9 cellular contexts compared by ENCODE assay signal in the genomic region with DNA sequence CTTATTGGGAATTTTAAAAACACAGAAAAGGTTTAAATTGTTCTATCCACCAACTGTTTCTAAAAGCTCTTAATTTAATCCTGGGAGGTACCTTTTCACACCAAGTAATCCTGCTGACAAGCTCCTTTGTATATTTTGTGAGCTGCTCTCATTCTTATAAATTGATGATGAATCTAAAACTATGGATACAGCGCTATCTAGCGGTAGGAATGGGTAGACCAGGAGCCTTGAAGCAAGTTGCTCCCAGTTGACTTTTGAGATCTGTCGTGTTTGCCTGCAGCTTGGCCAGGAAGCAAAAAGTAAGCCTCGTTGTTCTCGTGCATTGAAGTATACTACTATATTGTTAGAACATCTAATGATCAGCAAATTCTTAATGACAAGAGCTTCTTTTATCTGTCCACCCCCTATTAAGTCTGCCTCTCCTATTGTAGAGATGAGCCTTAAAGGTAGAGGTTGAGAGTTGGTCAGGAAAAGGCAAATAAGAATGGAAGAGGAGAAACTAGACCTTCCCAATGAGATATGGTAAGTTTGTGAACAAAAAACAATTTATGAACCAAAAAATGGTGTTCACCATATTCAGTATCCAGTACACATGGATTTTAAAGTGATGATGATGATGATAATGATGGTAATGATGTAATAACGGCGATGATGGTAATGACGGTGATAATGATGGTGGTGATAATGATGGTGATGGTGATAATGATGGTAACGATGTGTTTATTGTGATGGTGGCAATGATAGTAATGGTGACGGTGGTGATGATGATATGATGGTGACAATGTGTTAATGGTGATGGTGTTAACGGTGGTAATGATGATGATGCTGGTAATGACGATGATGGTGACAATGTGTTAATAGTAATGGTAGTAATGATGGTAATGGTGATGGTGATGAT.
DNase-seq lines count a peak whose midpoint lies in the region; ATAC-seq and TF ChIP-seq lines count a peak whose summit lies in the region.
"Had no signal": no experiment of that assay in that cellular context is flagged by ENCODE, and none has a peak within 500 bp of the region (broad histone marks: within the 10 kb centered on the region; RNA-seq: fewer than 3 reads in every experiment).

No MANE protein-coding gene starts in this region.

- H3K9me3 ChIP-seq in stomach, result no peaks in the 10 kb centered on the region

- peak; percentile 58 for ATAC-seq in HG03571 (IDR thresholded peaks at IDR 0.05; ENCODE audit: unreplicated experiment)
- ATAC-seq in GM21576 (IDR thresholded peaks at IDR 0.05; ENCODE audit: unreplicated experiment), result no peak
- ATAC-seq: naive thymus-derived CD8-positive, alpha-beta T cell had no signal

- H3K27me3 ChIP-seq in GM06990 (replicated peaks; ENCODE audit: control insufficient read depth, insufficient read depth, low read length), result no peaks in the 10 kb centered on the region; the same call in 1 of the 2 replicates
- H3K27me3 ChIP-seq in brain microvascular endothelial cell (replicated peaks), result no peaks in the 10 kb centered on the region
- no peaks in the 10 kb centered on the region for H3K27me3 ChIP-seq in stomach

- peak; percentile 74 for TF ChIP-seq CTCF in GM06990 (IDR thresholded peaks at IDR 0.05; ENCODE audit: insufficient read depth, low read length, poor library complexity, severe bottlenecking)
- peak; percentile 82 for TF ChIP-seq CTCF in brain microvascular endothelial cell (IDR thresholded peaks at IDR 0.05; ENCODE audit: low read depth, low read length, missing control alignments)
- TF ChIP-seq CTCF in stomach (IDR thresholded peaks at IDR 0.05), result peak in 5 of 7 experiments; percentile 56 to 77 (median 69)

- H3K36me3 ChIP-seq in GM06990 (ENCODE audit: control insufficient read depth, insufficient read depth, low read length) (no peaks in the 10 kb centered on the region), brain microvascular endothelial cell (replicated peaks) (no peaks in the 10 kb centered on the region), stomach (no peaks in the 10 kb centered on the region)

- WGBS in stomach, 5 donors, result 50 to 54% (median 53%) methylated on average over 12 of the region's 12 CpGs

- intact Hi-C loops in stomach (cut with DNase I; ENCODE audit: low total_unique reads), result no loop called here

- DNase-seq in AG08395 (ENCODE audit: low spot score), result peak; percentile 65
- DNase-seq in GM06990 (ENCODE audit: extremely low read depth, insufficient read length), result no peak
- peak; percentile 63 for DNase-seq in NCI-H774 (lab: John Stamatoyannopoulos, UW)
- DNase-seq in brain microvascular endothelial cell, result peak; percentile 94
- peak; percentile 95 for DNase-seq in inferior parietal cortex (ENCODE audit: extremely low spot score)
- peak; percentile 60 for DNase-seq in stomach

- H3K4me1 ChIP-seq in stomach, result peaks cover 0 to under 1% (median 0%) of the 10 kb centered on the region in 4 donors

- in situ Hi-C loops in brain microvascular endothelial cell (cut with HindIII; ENCODE audit: low pct_ligation_motif_present, low sequenced_read_pairs), result no loop called here

- H3K27ac ChIP-seq in brain microvascular endothelial cell (peak overlapping the region; percentile 33), stomach (no peak overlapping the region)

- no peak for TF ChIP-seq EP300 in stomach (IDR thresholded peaks at IDR 0.05)

- TF ChIP-seq POLR2A in stomach (IDR thresholded peaks at IDR 0.05), result no peak

- H3K4me3 ChIP-seq in GM06990 (replicated peaks; ENCODE audit: low read depth, low read length) (no peak overlapping the region), brain microvascular endothelial cell (ENCODE audit: low read depth, low read length) (no peak overlapping the region), stomach (no peak overlapping the region)
